Comparison of ENCODE assay signal across 19 cellular contexts in genomic region chr1:238658766-238659165, GRCh38.
DNase-seq lines count a peak whose midpoint lies in the region; ATAC-seq and TF ChIP-seq lines count a peak whose summit lies in the region.
"Had no signal": no experiment of that assay in that cellular context is flagged by ENCODE, and none has a peak within 500 bp of the region (broad histone marks: within the 10 kb centered on the region; RNA-seq: fewer than 3 reads in every experiment).

No MANE protein-coding gene starts in this region.

- no peak for TF ChIP-seq POLR2A in ovary (IDR thresholded peaks at IDR 0.05)

- peaks cover 5% of the 10 kb centered on the region for H3K9me3 Mint-ChIP-seq in mesothelial cell of epicardium
- H3K9me3 Mint-ChIP-seq: stimulated activated naive CD8-positive, alpha-beta T cell treated with anti-CD3 and anti-CD28 coated beads, Interleukin-15, Interleukin-2, amounts not matched to agents 100 ng/mL and 50 ng/mL, for 24 hours had no signal

- H3K4me3 ChIP-seq in MG63 (no peak overlapping the region), cardiac fibroblast (replicated peaks in 1 of 2; ENCODE audit: low read depth in 2 of 2, low read length in 2 of 2) (no peak overlapping the region), ovary (no peak overlapping the region)

- WGBS in ovary, 3 donors: 19 to 47% (median 41%) methylated on average over 1 of the region's 1 CpG

- H3K4me3 Mint-ChIP-seq in mesothelial cell of epicardium: no peak overlapping the region
- H3K4me3 Mint-ChIP-seq: stimulated activated naive CD8-positive, alpha-beta T cell treated with anti-CD3 and anti-CD28 coated beads, Interleukin-15, Interleukin-2, amounts not matched to agents 100 ng/mL and 50 ng/mL, for 24 hours had no signal

- H3K36me3 ChIP-seq in MG63 (no peaks in the 10 kb centered on the region), ovary (no peaks in the 10 kb centered on the region)

- no peak overlapping the region for H3K27ac ChIP-seq in ovary
- H3K27ac ChIP-seq: VCaP had no signal

- TF ChIP-seq CTCF in cardiac fibroblast (IDR thresholded peaks at IDR 0.05; ENCODE audit: low read depth, low read length) (no peak), mesothelial cell of epicardium (IDR thresholded peaks at IDR 0.05; ENCODE audit: unreplicated experiment) (no peak), ovary (IDR thresholded peaks at IDR 0.05) (no peak)

- H3K4me1 ChIP-seq in ovary (ENCODE audit: insufficient read depth): no peaks in the 10 kb centered on the region

- intact Hi-C loops in ovary (cut with DNase I): no loop called here

- no peaks in the 10 kb centered on the region for H3K27me3 Mint-ChIP-seq in mesothelial cell of epicardium (ENCODE audit: low read depth)
- H3K27me3 Mint-ChIP-seq: stimulated activated naive CD8-positive, alpha-beta T cell treated with anti-CD3 and anti-CD28 coated beads, Interleukin-15, Interleukin-2, amounts not matched to agents 100 ng/mL and 50 ng/mL, for 24 hours had no signal

- TF ChIP-seq EP300 in ovary (IDR thresholded peaks at IDR 0.05): no peak

- no peak for ATAC-seq in HG03565 (IDR thresholded peaks at IDR 0.05; ENCODE audit: unreplicated experiment)
- ATAC-seq: esophagus mucosa, left colon had no signal

- H3K4me1 Mint-ChIP-seq in mesothelial cell of epicardium: peaks cover 12% of the 10 kb centered on the region

- no peaks in the 10 kb centered on the region for H3K27me3 ChIP-seq in MG63
- peaks cover 6% of the 10 kb centered on the region for H3K27me3 ChIP-seq in ovary

- DNase-seq in Daoy (ENCODE audit: low read depth): peak; percentile 22
- DNase-seq in MG63: peak; percentile 15
- peak; percentile 66 to 74 for DNase-seq in cardiac fibroblast (ENCODE audit: low read depth in 2 of 2)
- DNase-seq in mesothelial cell of epicardium (ENCODE audit: low spot score in 2 of 2, unreplicated experiment in 2 of 2): no peak
- no peak for DNase-seq in activated gamma-delta T cell (lab: John Stamatoyannopoulos, UW)
- DNase-seq in DMS 273 (lab: John Stamatoyannopoulos, UW; ENCODE audit: unreplicated experiment): no peak
- DNase-seq in ovary: no peak
- DNase-seq: anterior cingulate cortex, dermis blood vessel endothelial cell, hippocampal formation, left colon, NCI-H1930, NCI-H526, OCI-M1 had no signal

- no peaks in the 10 kb centered on the region for H3K36me3 Mint-ChIP-seq in mesothelial cell of epicardium

- H3K9me3 ChIP-seq in MG63: no peaks in the 10 kb centered on the region; the same call in 1 of the 2 replicates
- H3K9me3 ChIP-seq in ovary: no peaks in the 10 kb centered on the region

- peak overlapping the region; percentile 70 for H3K27ac Mint-ChIP-seq in mesothelial cell of epicardium
- H3K27ac Mint-ChIP-seq: activated T-helper 2 cell treated with anti-CD3 and anti-CD28 coated beads, Interferon-gamma antibody, Interleukin-2, Interleukin-4, amounts not matched to agents 10 μg/mL and 5 μg/mL and 100 μg/mL, durations not matched to agents 14 hours and 24 hours and 36 hours; stimulated activated naive CD8-positive, alpha-beta T cell treated with anti-CD3 and anti-CD28 coated beads, Interleukin-15, Interleukin-2, amounts not matched to agents 100 ng/mL and 50 ng/mL, for 24 hours had no signal

Comparison
In these comparisons a context has a peak if more than half of its experiments do, and no peak if none do; other contexts are left out.
1. DNase-seq: peak in Daoy (single experiment), MG63 (single experiment) and cardiac fibroblast (2 of 2); none in mesothelial cell of epicardium (0 of 2), activated gamma-delta T cell (single experiment), DMS 273 (single experiment) and ovary (0 of 5).